Comparison of ENCODE assay signal across 1 cellular context in genomic region chr17:2401426-2402221, GRCh38.
TF ChIP-seq lines count a peak whose summit lies in the region.

No MANE protein-coding gene starts in this region.

TF ChIP-seq in HepG2, 621 proteins besides CTCF, POLR2A, EP300 and RAD21 (continued from another document and continues in another):
- TF ChIP-seq HMGXB3 (CRISPR knock-in tag; IDR thresholded peaks at IDR 0.05; ENCODE audit: borderline replicate concordance) (peak; percentile 65; the same call in 1 of the 2 replicates), ZNF646 (CRISPR knock-in tag; IDR thresholded peaks at IDR 0.05) (no peak), ZNF800 (CRISPR knock-in tag; IDR thresholded peaks at IDR 0.05) (0 out of 2 replicates have a peak, but pooled peaks have one; percentile 39), ZBTB34 (CRISPR knock-in tag; IDR thresholded peaks at IDR 0.05) (0 out of 2 replicates have a peak, but pooled peaks have one; percentile 19), BRF2 (CRISPR knock-in tag; IDR thresholded peaks at IDR 0.05) (no peak), ZNF687 (CRISPR knock-in tag; IDR thresholded peaks at IDR 0.05) (peak; percentile 71), ZNF142 (CRISPR knock-in tag; IDR thresholded peaks at IDR 0.05) (0 out of 2 replicates have a peak, but pooled peaks have one; percentile 1), HCFC1 (IDR thresholded peaks at IDR 0.05; ENCODE audit: low read depth, low read length) (peak; percentile 25; the same call in 1 of the 2 replicates), PRMT3 (CRISPR knock-in tag; IDR thresholded peaks at IDR 0.05; ENCODE audit: borderline replicate concordance, low read depth) (no peak), THRA (CRISPR knock-in tag; IDR thresholded peaks at IDR 0.05; ENCODE audit: borderline replicate concordance) (no peak), ZNF496 (CRISPR knock-in tag; IDR thresholded peaks at IDR 0.05; ENCODE audit: insufficient replicate concordance) (no peak), MTF2 (CRISPR knock-in tag; IDR thresholded peaks at IDR 0.05; ENCODE audit: borderline replicate concordance) (no peak), ZSCAN30 (CRISPR knock-in tag; IDR thresholded peaks at IDR 0.05) (no peak)
